In the genomic region with DNA sequence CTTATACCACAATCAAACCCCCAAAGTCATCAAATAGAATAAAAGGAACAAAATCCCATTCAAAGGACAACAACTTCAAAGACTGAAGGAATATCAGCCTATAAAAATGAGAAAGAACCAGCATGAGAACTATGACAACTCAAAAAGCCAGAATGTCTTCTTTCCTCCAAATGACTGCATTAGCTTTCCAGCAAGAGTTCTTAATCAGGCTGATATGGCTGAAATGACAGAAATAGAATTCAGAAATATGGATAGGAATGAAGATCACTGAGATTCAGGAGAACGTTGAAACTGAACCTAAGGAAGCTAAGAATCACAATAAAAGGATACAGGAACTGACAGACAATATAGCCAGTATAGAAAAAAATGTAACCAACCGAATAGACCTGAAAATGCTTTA, we compare ENCODE assay signal across 12 cellular contexts.
"Had no signal": no experiment of that assay in that cellular context is flagged by ENCODE, and none has a peak within 500 bp of the region (broad histone marks: within the 10 kb centered on the region; RNA-seq: fewer than 3 reads in every experiment).

No MANE protein-coding gene starts in this region.

- ATAC-seq: effector memory CD8-positive, alpha-beta T cell; gastrocnemius medialis; gastroesophageal sphincter had no signal

- H3K4me1 ChIP-seq: colonic mucosa, esophagus muscularis mucosa, foreskin keratinocyte, gastrocnemius medialis, gastroesophageal sphincter, heart right ventricle had no signal

- H3K4me3 ChIP-seq: colonic mucosa, coronary artery, dorsolateral prefrontal cortex, esophagus muscularis mucosa, esophagus squamous epithelium, gastrocnemius medialis, gastroesophageal sphincter, heart left ventricle, heart right ventricle had no signal

- H3K36me3 ChIP-seq: colonic mucosa, esophagus muscularis mucosa, esophagus squamous epithelium, gastrocnemius medialis, gastroesophageal sphincter, heart left ventricle, heart right ventricle had no signal

- H3K27ac ChIP-seq: colonic mucosa, coronary artery, dorsolateral prefrontal cortex, epithelial cell of prostate, esophagus muscularis mucosa, esophagus squamous epithelium, foreskin keratinocyte, gastrocnemius medialis, gastroesophageal sphincter, heart left ventricle, heart right ventricle had no signal

- H3K9me3 ChIP-seq: colonic mucosa, esophagus muscularis mucosa, esophagus squamous epithelium, gastrocnemius medialis, gastroesophageal sphincter, heart left ventricle, heart right ventricle had no signal
